In genomic region chr13:21014666-21015170, GRCh38 we compare ENCODE assay signal across 11 cellular contexts. TPM values are rescaled to one million over a fixed set of nuclear protein-coding genes. Genes with fewer than 3 reads are reported as not detected.
DNase-seq lines count a peak whose midpoint lies in the region; ATAC-seq, FAIRE-seq and TF ChIP-seq lines count a peak whose summit lies in the region.
"Had no signal": no experiment of that assay in that cellular context is flagged by ENCODE, and none has a peak within 500 bp of the region (broad histone marks: within the 10 kb centered on the region; RNA-seq: fewer than 3 reads in every experiment).

No MANE protein-coding gene starts in this region.

- no peak for TF ChIP-seq POLR2A in A549 (IDR thresholded peaks at IDR 0.05; ENCODE audit: low read length)
- no peak for TF ChIP-seq POLR2A in suprapubic skin (IDR thresholded peaks at IDR 0.05)

- no peaks in the 10 kb centered on the region for H3K27me3 Mint-ChIP-seq in nephron (ENCODE audit: low read depth)

- H3K4me1 ChIP-seq in A549 (peaks cover 77% of the 10 kb centered on the region), suprapubic skin (peaks cover 23% of the 10 kb centered on the region)

- peak in 1 of 2 experiments; percentile 21 for DNase-seq in A549 (ENCODE audit: low read depth in 1 of 2, low spot score in 1 of 2)
- DNase-seq in LNCaP clone FGC (ENCODE audit: low read depth): peak; percentile 55
- peak; percentile 97 for DNase-seq in fibroblast of gingiva (ENCODE audit: low read depth)
- no peak for DNase-seq in suprapubic skin (ENCODE audit: low spot score in 2 of 2)
- DNase-seq in medulla oblongata (ENCODE audit: extremely low spot score): no peak
- no peak for DNase-seq in frontal cortex (ENCODE audit: low spot score in 2 of 2)
- DNase-seq: effector CD8-positive, alpha-beta T cell; T-helper 9 cell had no signal

- POLR2A ChIA-PET in A549 (lab: Yijun Ruan, JAX): no interaction called here

- CTCF ChIA-PET in A549 (lab: Yijun Ruan, JAX): interaction anchor here (1.0 to 1.3 kb wide), 3 partner anchors 10 to 119 kb away, joined by 3 to 4 read pairs (median 3); no protein-coding TSS in a partner anchor

- H3K27me3 ChIP-seq in suprapubic skin: no peaks in the 10 kb centered on the region

- H3K36me3 Mint-ChIP-seq in nephron (ENCODE audit: low read depth): no peaks in the 10 kb centered on the region

- TF ChIP-seq RAD21 in A549 (conservative IDR thresholded peaks at IDR 0.05 in 1 of 2, IDR thresholded peaks at IDR 0.05 in 1 of 2): no peak

- ATAC-seq in A549 (peak; percentile 46 to 47; a peak in 3 of 6 replicates), HG02623 (IDR thresholded peaks at IDR 0.05; ENCODE audit: unreplicated experiment) (no peak)
- ATAC-seq: K562 had no signal

- H3K9me3 ChIP-seq in A549: no peaks in the 10 kb centered on the region
- H3K9me3 ChIP-seq in suprapubic skin: no peaks in the 10 kb centered on the region

- H3K4me3 Mint-ChIP-seq in nephron: peak overlapping the region in 2 of 3 experiments; percentile 1 to 6

- H3K4me3 ChIP-seq in A549 (no peak overlapping the region), LNCaP clone FGC (ENCODE audit: low read depth, low read length) (no peak overlapping the region), suprapubic skin (no peak overlapping the region)
- H3K4me3 ChIP-seq: K562 had no signal

- WGBS in A549 (ENCODE audit: missing lambda C conversion rate): 30% methylated on average over 6 of the region's 6 CpGs
- WGBS in suprapubic skin: 35% methylated on average over 6 of the region's 6 CpGs

- peaks cover 66% of the 10 kb centered on the region for H3K4me1 Mint-ChIP-seq in nephron

- TF ChIP-seq CTCF in A549 (IDR thresholded peaks at IDR 0.05) (no peak), LNCaP clone FGC (IDR thresholded peaks at IDR 0.05; ENCODE audit: control insufficient read depth, extremely low read depth, insufficient read depth) (no peak), nephron (IDR thresholded peaks at IDR 0.05; ENCODE audit: unreplicated experiment in 3 of 3) (no peak), suprapubic skin (IDR thresholded peaks at IDR 0.05) (no peak)

- peak overlapping the region; percentile 88 to 95 (median 90) for H3K27ac Mint-ChIP-seq in nephron

- FAIRE-seq in A549 (lab: Jason Lieb, UNC): no peak
- FAIRE-seq in frontal cortex (lab: Jason Lieb, UNC): no peak
- FAIRE-seq: K562 had no signal

- peak overlapping the region; percentile 72 for H3K4me2 ChIP-seq in A549

- TF ChIP-seq EP300 in A549 (IDR thresholded peaks at IDR 0.05) (no peak), suprapubic skin (IDR thresholded peaks at IDR 0.05) (no peak)

- no peaks in the 10 kb centered on the region for H3K9me3 Mint-ChIP-seq in nephron

- H3K36me3 ChIP-seq in suprapubic skin: no peaks in the 10 kb centered on the region

- peak overlapping the region; percentile 39 to 78; a peak in 3 of 6 replicates for H3K27ac ChIP-seq in A549
- H3K27ac ChIP-seq in suprapubic skin: no peak overlapping the region

TF ChIP-seq in A549, 52 proteins besides CTCF, POLR2A, EP300 and RAD21:
- no peak for TF ChIP-seq HMGXB4 (CRISPR knock-in tag; IDR thresholded peaks at IDR 0.05; ENCODE audit: borderline replicate concordance)
- peak; percentile 13; the same call in 1 of the 2 replicates for TF ChIP-seq USF2 (IDR thresholded peaks at IDR 0.05)
TF ChIP-seq in A549: peak in this region for 1.

RNA-seq across cellular contexts. Expression of gene LATS2, which starts 46.7 kb away (rescaled TPM):
- polyA plus RNA-seq in A549 (2011; rRNA removed) (7.0 and 7.8 TPM in 2 replicates), A549 (2017; fragmentation: RNase III; extraction: RNeasy Plus Mini Kit Qiagen cat#74134 plus additional on column Dnase treatment) (7.7 to 7.9 TPM (median 7.8 TPM) in 3 replicates)
- 9.9 and 13.0 TPM in 2 replicates for polyA plus RNA-seq in A549 (2012; cell fraction: cytosol; rRNA removed)
- 10.7 and 14.1 TPM in 2 replicates for polyA plus RNA-seq in A549 (2012; cell fraction: nucleus; rRNA removed)
- 10.1 and 11.6 TPM in 2 replicates for polyA minus RNA-seq in A549 (2011; rRNA and poly(A)+ RNA removed)
- total RNA-seq in suprapubic skin (10 to 100 TPM; 11.5 to 21.6 (median 16.3) TPM), frontal cortex (1.2 TPM)

Comparison
In these comparisons a context has a peak if more than half of its experiments do, and no peak if none do; other contexts are left out.
1. DNase-seq: peak in LNCaP clone FGC (single experiment) and fibroblast of gingiva (single experiment); none in suprapubic skin (0 of 2), medulla oblongata (single experiment) and frontal cortex (0 of 2).